8 cellular contexts compared by ENCODE assay signal in genomic region chr5:35924950-35925722, GRCh38. TPM values are rescaled to one million over a fixed set of nuclear protein-coding genes. Genes with fewer than 3 reads are reported as not detected.
A peak's percentile ranks its signal among the peaks of the same experiment; 100 is the strongest.
DNase-seq lines count a peak whose midpoint lies in the region; ATAC-seq and TF ChIP-seq lines count a peak whose summit lies in the region.

No MANE protein-coding gene starts in this region.

- H3K27ac Mint-ChIP-seq in activated T-helper 17 cell treated with anti-CD3 and anti-CD28 coated beads, Interleukin-2, amount 50 U/mL, for 72 hours: peak overlapping the region; percentile 84

- H4K20me1 ChIP-seq in osteoblast (ENCODE audit: insufficient read depth, low read length): no peaks in the 10 kb centered on the region

- peak; percentile 87 for ATAC-seq in GM18502 (IDR thresholded peaks at IDR 0.05; ENCODE audit: poor library complexity, unreplicated experiment)
- ATAC-seq in HG03354 (IDR thresholded peaks at IDR 0.05; ENCODE audit: poor library complexity, severe bottlenecking, unreplicated experiment): peak; percentile 66
- ATAC-seq in activated T-helper 17 cell treated with anti-CD3 and anti-CD28 coated beads, Interleukin-2, amount 50 U/mL, for 72 hours (replicated peaks): peak; percentile 88

- H3K4me1 Mint-ChIP-seq in activated T-helper 17 cell treated with anti-CD3 and anti-CD28 coated beads, Interleukin-2, amount 50 U/mL, for 72 hours: peaks cover 25% of the 10 kb centered on the region

- H3K9me3 Mint-ChIP-seq in activated T-helper 17 cell treated with anti-CD3 and anti-CD28 coated beads, Interleukin-2, amount 50 U/mL, for 72 hours: no peaks in the 10 kb centered on the region

- H3K4me3 ChIP-seq in ACC112 (ENCODE audit: low read depth, low read length) (peak overlapping the region; percentile 66), Peyer's patch (no peak overlapping the region), fibroblast of the aortic adventitia (ENCODE audit: low read depth, low read length) (no peak overlapping the region), osteoblast (ENCODE audit: insufficient read depth, low read length) (peak overlapping the region; percentile 63), thymus (ENCODE audit: low read length) (peak overlapping the region; percentile 3)

- H3K9me3 ChIP-seq in Peyer's patch (no peaks in the 10 kb centered on the region), osteoblast (ENCODE audit: low read depth, low read length) (no peaks in the 10 kb centered on the region), thymus (ENCODE audit: control insufficient read depth) (no peaks in the 10 kb centered on the region)

- H3K27ac ChIP-seq in ACC112 (ENCODE audit: low read depth, low read length) (peak overlapping the region; percentile 80), Peyer's patch (peak overlapping the region in 2 of 4 donors; percentile 28 to 47), osteoblast (ENCODE audit: low read depth, low read length) (peak overlapping the region; percentile 82), thymus (ENCODE audit: low read depth) (no peak overlapping the region)

- no peaks in the 10 kb centered on the region for H3K27me3 Mint-ChIP-seq in activated T-helper 17 cell treated with anti-CD3 and anti-CD28 coated beads, Interleukin-2, amount 50 U/mL, for 72 hours

- TF ChIP-seq CTCF in Peyer's patch (IDR thresholded peaks at IDR 0.05) (peak; percentile 10 to 55 (median 43)), fibroblast of the aortic adventitia (IDR thresholded peaks at IDR 0.05; ENCODE audit: insufficient read depth, low read length) (peak; percentile 55), osteoblast (IDR thresholded peaks at IDR 0.05; ENCODE audit: extremely low read depth, low read depth, low read length) (peak; percentile 79)

- H2AFZ ChIP-seq in ACC112 (ENCODE audit: low read length, unreplicated experiment) (peak overlapping the region; percentile 64), osteoblast (ENCODE audit: low read length) (peak overlapping the region; percentile 90)

- peaks cover 8% of the 10 kb centered on the region; the same call in 1 of the 2 replicates for H3K27me3 ChIP-seq in ACC112 (ENCODE audit: insufficient read depth, low read length)
- no peaks in the 10 kb centered on the region for H3K27me3 ChIP-seq in Peyer's patch
- peaks cover 14% of the 10 kb centered on the region for H3K27me3 ChIP-seq in osteoblast (ENCODE audit: insufficient read depth, low read length)
- no peaks in the 10 kb centered on the region for H3K27me3 ChIP-seq in thymus (ENCODE audit: control insufficient read depth, insufficient read depth)

- H3K4me2 ChIP-seq in osteoblast (ENCODE audit: insufficient read depth, low read length): peak overlapping the region; percentile 89

- H3K4me1 ChIP-seq in ACC112 (ENCODE audit: control insufficient read depth, insufficient read depth, low read length, unreplicated experiment) (peaks cover 23% of the 10 kb centered on the region), Peyer's patch (no peaks in the 10 kb centered on the region), osteoblast (ENCODE audit: insufficient read depth, low read length) (peaks cover 25% of the 10 kb centered on the region), thymus (ENCODE audit: control insufficient read depth, insufficient read depth, low read length) (peaks cover 26% of the 10 kb centered on the region)

- DNase-seq in Peyer's patch: peak; percentile 61 to 88 (median 72)
- peak; percentile 43 for DNase-seq in fibroblast of the aortic adventitia (ENCODE audit: low read depth)
- peak; percentile 86 for DNase-seq in osteoblast (ENCODE audit: insufficient read length, low spot score, missing footprints)

- H3K36me3 Mint-ChIP-seq in activated T-helper 17 cell treated with anti-CD3 and anti-CD28 coated beads, Interleukin-2, amount 50 U/mL, for 72 hours (ENCODE audit: low read depth): no peaks in the 10 kb centered on the region

- H3K79me2 ChIP-seq in ACC112 (ENCODE audit: control insufficient read depth, insufficient read depth, low read length, unreplicated experiment) (no peaks in the 10 kb centered on the region), osteoblast (ENCODE audit: insufficient read depth, low read length) (no peaks in the 10 kb centered on the region)

- no peaks in the 10 kb centered on the region for H3K36me3 ChIP-seq in ACC112 (ENCODE audit: insufficient read depth, low read length)
- no peaks in the 10 kb centered on the region for H3K36me3 ChIP-seq in Peyer's patch
- no peaks in the 10 kb centered on the region for H3K36me3 ChIP-seq in osteoblast (ENCODE audit: insufficient read depth, low read length)
- no peaks in the 10 kb centered on the region for H3K36me3 ChIP-seq in thymus (ENCODE audit: control insufficient read depth, insufficient read depth)

- TF ChIP-seq POLR2A in Peyer's patch (IDR thresholded peaks at IDR 0.05): no peak

- 11% methylated on average over 21 of the region's 21 CpGs for WGBS in thymus

- peak overlapping the region; percentile 85 for H3K4me3 Mint-ChIP-seq in activated T-helper 17 cell treated with anti-CD3 and anti-CD28 coated beads, Interleukin-2, amount 50 U/mL, for 72 hours

RNA-seq across cellular contexts. Expression of gene CAPSL, which starts 13.3 kb away (rescaled TPM):
- not detected for total RNA-seq in Peyer's patch
- total RNA-seq in activated T-helper 17 cell treated with anti-CD3 and anti-CD28 coated beads, Interleukin-2, amount 50 U/mL, for 72 hours: 1 to 10 TPM in 1 of 2 donors, not detected in 1; 1.1 TPM
- total RNA-seq in fibroblast of the aortic adventitia (ENCODE audit: low replicate concordance): not detected in 2 replicates
- not detected in 2 replicates for total RNA-seq in osteoblast
- polyA plus RNA-seq in thymus: 2.6 TPM

Comparison
In these comparisons a context has a peak if more than half of its experiments do, and no peak if none do; other contexts are left out.
1. H3K4me3 ChIP-seq: peak in ACC112 (single experiment), osteoblast (single experiment) and thymus (single experiment); none in Peyer's patch (0 of 4) and fibroblast of the aortic adventitia (single experiment).
2. Peak in every context shown above with its lines, with median percentiles within 50 percentile points of each other: ATAC-seq, DNase-seq and CTCF ChIP-seq.